In the genomic region with DNA sequence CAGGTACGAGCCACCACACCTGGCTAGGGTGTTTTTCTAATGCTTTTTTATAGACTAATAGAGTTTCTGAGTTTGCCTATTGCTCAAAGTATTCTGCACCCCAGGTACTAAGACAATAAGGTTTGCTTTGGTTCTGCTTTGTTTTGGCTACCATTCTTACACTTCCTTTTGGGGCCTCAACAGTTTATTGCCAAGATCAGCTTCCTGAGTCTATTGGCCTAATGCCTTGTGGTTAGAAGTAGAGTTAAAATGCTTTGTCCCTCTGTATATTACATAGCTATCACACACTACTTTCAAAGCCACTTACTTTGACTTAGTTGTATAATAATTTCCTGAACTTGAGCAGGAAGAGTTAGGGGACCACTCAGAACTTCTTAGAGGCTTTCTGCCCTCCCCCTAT, we compare ENCODE assay signal across 25 cellular contexts.
"Had no signal": no experiment of that assay in that cellular context is flagged by ENCODE, and none has a peak within 500 bp of the region (broad histone marks: within the 10 kb centered on the region; RNA-seq: fewer than 3 reads in every experiment).

No MANE protein-coding gene starts in this region.

- H3K4me1 Mint-ChIP-seq: activated T-helper 17 cell treated with anti-CD3 and anti-CD28 coated beads, Interleukin-2, amount 50 U/mL, for 72 hours; immature natural killer cell; naive thymus-derived CD4-positive, alpha-beta T cell; stimulated activated naive B cell treated with anti-CD40 and anti-IgM and Interleukin-4, amounts not matched to agents 10 μg/mL and 1 μg/mL and 100 μg/mL, for 72 hours had no signal

- DNase-seq: activated CD4-positive, alpha-beta T cell treated with anti-CD3 and anti-CD28 coated beads for 1 hour; activated CD4-positive, alpha-beta T cell treated with anti-CD3 and anti-CD28 coated beads, Interleukin-2, amount 50 U/mL, for 1 hour; activated CD8-positive, alpha-beta T cell treated with anti-CD3 and anti-CD28 coated beads, Interleukin-2, amount 10 ng/mL, durations not matched to agents 7 days and 5 days; activated T-cell treated with anti-CD3 and anti-CD28 coated beads, Interleukin-2, amount 50 U/mL, for 24 hours; adrenal gland; dermis blood vessel endothelial cell; effector CD8-positive, alpha-beta T cell; erythroblast; foreskin keratinocyte; immature natural killer cell; left lung; naive thymus-derived CD4-positive, alpha-beta T cell; posterior cingulate gyrus; stimulated activated CD4-positive, alpha-beta T cell treated with anti-CD3 and anti-CD28 coated beads, Interleukin-15, amount 100 ng/mL, for 24 hours; stimulated activated CD8-positive, alpha-beta memory T cell treated with anti-CD3 and anti-CD28 coated beads, Interleukin-4, amount 100 ng/mL, for 48 hours; stimulated activated naive B cell treated with anti-CD40 and anti-IgM and Interleukin-4, amounts not matched to agents 10 μg/mL and 1 μg/mL and 100 μg/mL, for 72 hours; transverse colon had no signal

- H2AFZ ChIP-seq: neural progenitor cell had no signal

- H3K4me2 ChIP-seq: neural progenitor cell, smooth muscle cell had no signal

- H3K4me3 ChIP-seq: adrenal gland, ascending aorta, cardiac muscle cell, left lung, neural progenitor cell, smooth muscle cell, transverse colon had no signal

- H3K4me1 ChIP-seq: adrenal gland, ascending aorta, foreskin keratinocyte, left lung, transverse colon had no signal

- H3K27me3 Mint-ChIP-seq: activated naive CD8-positive, alpha-beta T cell; activated T-cell treated with anti-CD3 and anti-CD28 coated beads, Interleukin-2, amount 50 U/mL, for 24 hours; activated T-helper 17 cell treated with anti-CD3 and anti-CD28 coated beads, Interleukin-2, amount 50 U/mL, for 72 hours; naive thymus-derived CD4-positive, alpha-beta T cell; stimulated activated naive B cell treated with anti-CD40 and anti-IgM and Interleukin-4, amounts not matched to agents 10 μg/mL and 1 μg/mL and 100 μg/mL, for 72 hours had no signal

- H3K27ac Mint-ChIP-seq: activated CD8-positive, alpha-beta T cell treated with anti-CD3 and anti-CD28 coated beads, Interleukin-2, amount 10 ng/mL, durations not matched to agents 7 days and 5 days; activated naive CD8-positive, alpha-beta T cell; activated T-cell treated with anti-CD3 and anti-CD28 coated beads, Interleukin-2, amount 50 U/mL, for 24 hours; activated T-helper 17 cell treated with anti-CD3 and anti-CD28 coated beads, Interleukin-2, amount 50 U/mL, for 72 hours; immature natural killer cell; naive thymus-derived CD4-positive, alpha-beta T cell; neural progenitor cell; stimulated activated naive B cell treated with anti-CD40 and anti-IgM and Interleukin-4, amounts not matched to agents 10 μg/mL and 1 μg/mL and 100 μg/mL, for 72 hours; T-helper 2 cell treated with Interferon-gamma antibody and Interleukin-4, amounts not matched to agents 5 μg/mL and 100 μg/mL, for 36 hours had no signal

- H3K36me3 ChIP-seq: adrenal gland, cardiac muscle cell, left lung, neural progenitor cell, transverse colon had no signal

- H3K27me3 ChIP-seq: adrenal gland, ascending aorta, cardiac muscle cell, foreskin keratinocyte, left lung, neural progenitor cell, transverse colon had no signal

- H3K4me3 Mint-ChIP-seq: activated CD8-positive, alpha-beta T cell treated with anti-CD3 and anti-CD28 coated beads, Interleukin-2, amount 10 ng/mL, durations not matched to agents 7 days and 5 days; activated naive CD8-positive, alpha-beta T cell; activated T-cell treated with anti-CD3 and anti-CD28 coated beads, Interleukin-2, amount 50 U/mL, for 24 hours; activated T-helper 17 cell treated with anti-CD3 and anti-CD28 coated beads, Interleukin-2, amount 50 U/mL, for 72 hours; immature natural killer cell; naive thymus-derived CD4-positive, alpha-beta T cell; neural progenitor cell; stimulated activated naive B cell treated with anti-CD40 and anti-IgM and Interleukin-4, amounts not matched to agents 10 μg/mL and 1 μg/mL and 100 μg/mL, for 72 hours; T-helper 2 cell treated with Interferon-gamma antibody and Interleukin-4, amounts not matched to agents 5 μg/mL and 100 μg/mL, for 36 hours had no signal

- H3K9ac ChIP-seq: neural progenitor cell had no signal

- H3K9me3 ChIP-seq: adrenal gland had no signal

- ATAC-seq: activated CD8-positive, alpha-beta T cell treated with anti-CD3 and anti-CD28 coated beads, Interleukin-2, amount 10 ng/mL, durations not matched to agents 7 days and 5 days; activated T-helper 17 cell treated with anti-CD3 and anti-CD28 coated beads, Interleukin-2, amount 50 U/mL, for 72 hours; foreskin keratinocyte; left lung; naive thymus-derived CD4-positive, alpha-beta T cell; sciatic nerve; stimulated activated naive B cell treated with anti-CD40 and anti-IgM and Interleukin-4, amounts not matched to agents 10 μg/mL and 1 μg/mL and 100 μg/mL, for 72 hours had no signal

- H3K27ac ChIP-seq: adrenal gland, ascending aorta, cardiac muscle cell, foreskin keratinocyte, left lung, neural progenitor cell, transverse colon had no signal
